In genomic region chr15:61528590-61528929, GRCh38 we compare ENCODE assay signal across 17 cellular contexts.
DNase-seq lines count a peak whose midpoint lies in the region; ATAC-seq, FAIRE-seq and TF ChIP-seq lines count a peak whose summit lies in the region.
"Had no signal": no experiment of that assay in that cellular context is flagged by ENCODE, and none has a peak within 500 bp of the region (broad histone marks: within the 10 kb centered on the region; RNA-seq: fewer than 3 reads in every experiment).

No MANE protein-coding gene starts in this region.

- BruUV-seq in OCI-LY7 (replicated peaks; lab: Mats Ljungman, UMichigan): no TSS peak

- H2AFZ ChIP-seq in OCI-LY7 (ENCODE audit: low read length): no peak overlapping the region; the same call in 1 of the 2 replicates

- H3K9me3 ChIP-seq in BLaER1 (no peaks in the 10 kb centered on the region), OCI-LY7 (ENCODE audit: low read length) (no peaks in the 10 kb centered on the region)
- H3K9me3 ChIP-seq: thyroid gland had no signal

- intact Hi-C loops in OCI-LY7 (cut with micrococcal nuclease; ENCODE audit: unreplicated experiment): loop anchor here (10.0 kb wide), 1 partner anchor 306 kb away; no protein-coding TSS in a partner anchor

- CTCF ChIA-PET in OCI-LY7 (lab: Charles Lee; ENCODE audit: unreplicated experiment): no interaction called here

- H3K4me2 ChIP-seq in BLaER1 (peak overlapping the region; percentile 71), OCI-LY7 (ENCODE audit: low read length) (0 out of 2 replicates have a peak overlapping the region, but pooled peaks have one; percentile 18)

- TF ChIP-seq CTCF in OCI-LY7 (conservative IDR thresholded peaks at IDR 0.05; ENCODE audit: low read length) (no peak), GM13976 (IDR thresholded peaks at IDR 0.05; ENCODE audit: borderline replicate concordance, control extremely low read depth, extremely low read depth, insufficient read depth, missing control alignments) (no peak)

- no peak for ATAC-seq in HG03571 (IDR thresholded peaks at IDR 0.05; ENCODE audit: unreplicated experiment)
- ATAC-seq: activated naive CD4-positive, alpha-beta T cell treated with anti-CD3 and anti-CD28 coated beads, Interleukin-2, amount 50 U/mL, for 72 hours; activated T-cell treated with anti-CD3 and anti-CD28 coated beads, Interleukin-2, amount 50 U/mL, for 72 hours; stimulated activated naive B cell treated with anti-CD40 and anti-IgM and Interleukin-4, amounts not matched to agents 10 μg/mL and 1 μg/mL and 100 μg/mL, for 72 hours had no signal

- no peaks in the 10 kb centered on the region for H3K27me3 ChIP-seq in BLaER1
- H3K27me3 ChIP-seq: thyroid gland had no signal

- H3K4me1 ChIP-seq in BLaER1: peaks cover 88% of the 10 kb centered on the region
- H3K4me1 ChIP-seq in OCI-LY7 (ENCODE audit: insufficient read depth, low read length, poor library complexity, severe bottlenecking): no peaks in the 10 kb centered on the region
- H3K4me1 ChIP-seq: thyroid gland had no signal

- FAIRE-seq in GM18507 (lab: Jason Lieb, UNC): peak; percentile 63
- FAIRE-seq: islet of Langerhans had no signal

- 0 out of 2 replicates have a peak overlapping the region, but pooled peaks have one; percentile 22 for H3K4me3 ChIP-seq in BLaER1
- no peak overlapping the region for H3K4me3 ChIP-seq in OCI-LY7 (ENCODE audit: low read depth, low read length, poor library complexity, severe bottlenecking)
- H3K4me3 ChIP-seq: thyroid gland had no signal

- H3K36me3 ChIP-seq in BLaER1: no peaks in the 10 kb centered on the region
- H3K36me3 ChIP-seq in OCI-LY7 (ENCODE audit: insufficient read depth, low read length): no peaks in the 10 kb centered on the region
- H3K36me3 ChIP-seq: thyroid gland had no signal

- in situ Hi-C loops in GM13976 (cut with MboI; ENCODE audit: low sequenced_read_pairs, unreplicated experiment): no loop called here

- H3K27ac ChIP-seq in BLaER1: peak overlapping the region; percentile 81
- H3K27ac ChIP-seq in OCI-LY7 (ENCODE audit: low read depth, low read length, poor library complexity, severe bottlenecking): no peak overlapping the region
- H3K27ac ChIP-seq: thyroid gland had no signal

- no peaks in the 10 kb centered on the region for H3K9me2 ChIP-seq in OCI-LY7 (ENCODE audit: insufficient read depth, low read length)

- H4K20me1 ChIP-seq in BLaER1 (no peaks in the 10 kb centered on the region), OCI-LY7 (ENCODE audit: insufficient read depth, low read length) (no peaks in the 10 kb centered on the region)

- no peak for DNase-seq in GM18507 (ENCODE audit: extremely low spot score, insufficient read length, low read depth)
- DNase-seq in OCI-LY7 (ENCODE audit: low spot score): no peak
- DNase-seq in glomerular endothelial cell (ENCODE audit: extremely low read depth, low read depth, low spot score): peak; percentile 44
- DNase-seq in amygdala (lab: John Stamatoyannopoulos, UW): no peak
- DNase-seq in KG1 (lab: John Stamatoyannopoulos, UW): no peak
- DNase-seq in GM13976 (ENCODE audit: low spot score): no peak
- DNase-seq: activated CD4-positive, alpha-beta memory T cell treated with anti-CD3 and anti-CD28 coated beads, Interleukin-2, amount 10 ng/mL, durations not matched to agents 7 days and 5 days; activated T-cell treated with anti-CD3 and anti-CD28 coated beads, Interleukin-2, amount 50 U/mL, for 72 hours; AML-193; cortex of kidney; natural killer cell; stimulated activated naive B cell treated with anti-CD40 and anti-IgM and Interleukin-4, amounts not matched to agents 10 μg/mL and 1 μg/mL and 100 μg/mL, for 72 hours; thyroid gland had no signal

- no peaks in the 10 kb centered on the region for H3K79me2 ChIP-seq in OCI-LY7 (ENCODE audit: insufficient read depth, low read depth, low read length)

- H3K9ac ChIP-seq in BLaER1: peak overlapping the region; percentile 41

- POLR2A ChIA-PET in OCI-LY7 (lab: Charles Lee): no interaction called here
